27 cellular contexts compared by ENCODE assay signal in genomic region chr2:3062476-3063260, GRCh38.
"Had no signal": no experiment of that assay in that cellular context is flagged by ENCODE, and none has a peak within 500 bp of the region (broad histone marks: within the 10 kb centered on the region; RNA-seq: fewer than 3 reads in every experiment).

No MANE protein-coding gene starts in this region.

- H3K27ac ChIP-seq: brain microvascular endothelial cell, colonic mucosa, esophagus muscularis mucosa, foreskin keratinocyte, gastrocnemius medialis, heart right ventricle, hepatocyte had no signal

- H3K79me2 ChIP-seq: hepatocyte had no signal

- H3K27me3 ChIP-seq: brain microvascular endothelial cell, colonic mucosa, foreskin keratinocyte, gastrocnemius medialis, hepatocyte had no signal

- H3K4me3 Mint-ChIP-seq: activated CD4-positive, alpha-beta memory T cell treated with anti-CD3 and anti-CD28 coated beads, Interleukin-2, amount 10 ng/mL, durations not matched to agents 7 days and 5 days; activated CD4-positive, alpha-beta T cell treated with anti-CD3 and anti-CD28 coated beads, Interleukin-2, amount 10 ng/mL, durations not matched to agents 7 days and 5 days; activated naive CD4-positive, alpha-beta T cell treated with anti-CD3 and anti-CD28 coated beads, Interleukin-2, amount 10 ng/mL, durations not matched to agents 7 days and 5 days; activated naive CD8-positive, alpha-beta T cell treated with anti-CD3 and anti-CD28 coated beads, Interleukin-2, amount 10 ng/mL, durations not matched to agents 7 days and 5 days; activated T-cell treated with anti-CD3 and anti-CD28 coated beads, Interleukin-2, amount 50 U/mL, for 24 hours; activated T-cell treated with anti-CD3 and anti-CD28 coated beads, Interleukin-2, amount 50 U/mL, for 72 hours; WTC11 had no signal

- H3K4me1 ChIP-seq: colonic mucosa, esophagus muscularis mucosa, foreskin keratinocyte, gastrocnemius medialis, heart right ventricle had no signal

- H2AFZ ChIP-seq: hepatocyte had no signal

- H3K9me3 Mint-ChIP-seq: activated CD4-positive, alpha-beta memory T cell treated with anti-CD3 and anti-CD28 coated beads, Interleukin-2, amount 10 ng/mL, durations not matched to agents 7 days and 5 days; activated CD4-positive, alpha-beta T cell treated with anti-CD3 and anti-CD28 coated beads, Interleukin-2, amount 10 ng/mL, durations not matched to agents 7 days and 5 days; activated naive CD4-positive, alpha-beta T cell treated with anti-CD3 and anti-CD28 coated beads, Interleukin-2, amount 10 ng/mL, durations not matched to agents 7 days and 5 days; activated T-cell treated with anti-CD3 and anti-CD28 coated beads, Interleukin-2, amount 50 U/mL, for 24 hours had no signal

- ATAC-seq: activated naive CD4-positive, alpha-beta T cell treated with anti-CD3 and anti-CD28 coated beads, Interleukin-2, amount 50 U/mL, for 72 hours; activated T-cell treated with anti-CD3 and anti-CD28 coated beads, Interleukin-2, amount 50 U/mL, for 72 hours; foreskin keratinocyte; gastrocnemius medialis; heart right ventricle; WTC11 had no signal

- DNase-seq: activated CD4-positive, alpha-beta memory T cell treated with anti-CD3 and anti-CD28 coated beads, Interleukin-2, amount 10 ng/mL, durations not matched to agents 7 days and 5 days; activated CD4-positive, alpha-beta T cell treated with anti-CD3 and anti-CD28 coated beads for 1 hour; activated CD4-positive, alpha-beta T cell treated with anti-CD3 and anti-CD28 coated beads for 4 hours; activated CD4-positive, alpha-beta T cell treated with anti-CD3 and anti-CD28 coated beads, Interleukin-2, amount 10 ng/mL, durations not matched to agents 7 days and 5 days; activated CD4-positive, alpha-beta T cell treated with anti-CD3 and anti-CD28 coated beads, Interleukin-2, amount 50 U/mL, for 4 hours; activated gamma-delta T cell; activated naive CD4-positive, alpha-beta T cell; activated naive CD4-positive, alpha-beta T cell treated with anti-CD3 and anti-CD28 coated beads, Interleukin-2, amount 10 ng/mL, durations not matched to agents 7 days and 5 days; activated naive CD8-positive, alpha-beta T cell treated with anti-CD3 and anti-CD28 coated beads, Interleukin-2, amount 10 ng/mL, durations not matched to agents 7 days and 5 days; activated T-cell treated with anti-CD3 and anti-CD28 coated beads for 4 hours; activated T-cell treated with anti-CD3 and anti-CD28 coated beads, Interleukin-2, amount 50 U/mL, for 24 hours; activated T-cell treated with anti-CD3 and anti-CD28 coated beads, Interleukin-2, amount 50 U/mL, for 72 hours; brain microvascular endothelial cell; central memory CD4-positive, alpha-beta T cell; cerebellar nuclear complex; colonic mucosa; effector memory CD4-positive, alpha-beta T cell; erythroblast; foreskin keratinocyte; gastrocnemius medialis; glutamatergic neuron; heart right ventricle; T-helper 2 cell had no signal

- H3K36me3 Mint-ChIP-seq: activated naive CD4-positive, alpha-beta T cell treated with anti-CD3 and anti-CD28 coated beads, Interleukin-2, amount 10 ng/mL, durations not matched to agents 7 days and 5 days; activated naive CD4-positive, alpha-beta T cell treated with anti-CD3 and anti-CD28 coated beads, Interleukin-2, amount 50 U/mL, for 72 hours; activated naive CD8-positive, alpha-beta T cell treated with anti-CD3 and anti-CD28 coated beads, Interleukin-2, amount 10 ng/mL, durations not matched to agents 7 days and 5 days; WTC11 had no signal

- H3K27me3 Mint-ChIP-seq: activated CD4-positive, alpha-beta memory T cell treated with anti-CD3 and anti-CD28 coated beads, Interleukin-2, amount 10 ng/mL, durations not matched to agents 7 days and 5 days; activated CD4-positive, alpha-beta T cell treated with anti-CD3 and anti-CD28 coated beads, Interleukin-2, amount 10 ng/mL, durations not matched to agents 7 days and 5 days; activated naive CD4-positive, alpha-beta T cell treated with anti-CD3 and anti-CD28 coated beads, Interleukin-2, amount 10 ng/mL, durations not matched to agents 7 days and 5 days; activated naive CD8-positive, alpha-beta T cell treated with anti-CD3 and anti-CD28 coated beads, Interleukin-2, amount 10 ng/mL, durations not matched to agents 7 days and 5 days; activated T-cell treated with anti-CD3 and anti-CD28 coated beads, Interleukin-2, amount 50 U/mL, for 24 hours had no signal

- H3K4me2 ChIP-seq: hepatocyte had no signal

- H3K4me3 ChIP-seq: colonic mucosa, esophagus muscularis mucosa, gastrocnemius medialis, heart right ventricle, hepatocyte had no signal

- H3K9me3 ChIP-seq: colonic mucosa, esophagus muscularis mucosa, gastrocnemius medialis, heart right ventricle had no signal

- H3K27ac Mint-ChIP-seq: activated CD4-positive, alpha-beta memory T cell treated with anti-CD3 and anti-CD28 coated beads, Interleukin-2, amount 10 ng/mL, durations not matched to agents 7 days and 5 days; activated CD4-positive, alpha-beta T cell treated with anti-CD3 and anti-CD28 coated beads, Interleukin-2, amount 10 ng/mL, durations not matched to agents 7 days and 5 days; activated naive CD4-positive, alpha-beta T cell treated with anti-CD3 and anti-CD28 coated beads, Interleukin-2, amount 10 ng/mL, durations not matched to agents 7 days and 5 days; activated naive CD4-positive, alpha-beta T cell treated with anti-CD3 and anti-CD28 coated beads, Interleukin-2, amount 50 U/mL, for 72 hours; activated naive CD8-positive, alpha-beta T cell treated with anti-CD3 and anti-CD28 coated beads, Interleukin-2, amount 10 ng/mL, durations not matched to agents 7 days and 5 days; activated T-cell treated with anti-CD3 and anti-CD28 coated beads, Interleukin-2, amount 50 U/mL, for 24 hours; activated T-cell treated with anti-CD3 and anti-CD28 coated beads, Interleukin-2, amount 50 U/mL, for 72 hours; WTC11 had no signal

- H3K36me3 ChIP-seq: brain microvascular endothelial cell, colonic mucosa, esophagus muscularis mucosa, gastrocnemius medialis, heart right ventricle had no signal

- H3K4me1 Mint-ChIP-seq: activated CD4-positive, alpha-beta memory T cell treated with anti-CD3 and anti-CD28 coated beads, Interleukin-2, amount 10 ng/mL, durations not matched to agents 7 days and 5 days; activated CD4-positive, alpha-beta T cell treated with anti-CD3 and anti-CD28 coated beads, Interleukin-2, amount 10 ng/mL, durations not matched to agents 7 days and 5 days; activated naive CD4-positive, alpha-beta T cell treated with anti-CD3 and anti-CD28 coated beads, Interleukin-2, amount 10 ng/mL, durations not matched to agents 7 days and 5 days; activated naive CD8-positive, alpha-beta T cell treated with anti-CD3 and anti-CD28 coated beads, Interleukin-2, amount 10 ng/mL, durations not matched to agents 7 days and 5 days had no signal
